In the genomic region with DNA sequence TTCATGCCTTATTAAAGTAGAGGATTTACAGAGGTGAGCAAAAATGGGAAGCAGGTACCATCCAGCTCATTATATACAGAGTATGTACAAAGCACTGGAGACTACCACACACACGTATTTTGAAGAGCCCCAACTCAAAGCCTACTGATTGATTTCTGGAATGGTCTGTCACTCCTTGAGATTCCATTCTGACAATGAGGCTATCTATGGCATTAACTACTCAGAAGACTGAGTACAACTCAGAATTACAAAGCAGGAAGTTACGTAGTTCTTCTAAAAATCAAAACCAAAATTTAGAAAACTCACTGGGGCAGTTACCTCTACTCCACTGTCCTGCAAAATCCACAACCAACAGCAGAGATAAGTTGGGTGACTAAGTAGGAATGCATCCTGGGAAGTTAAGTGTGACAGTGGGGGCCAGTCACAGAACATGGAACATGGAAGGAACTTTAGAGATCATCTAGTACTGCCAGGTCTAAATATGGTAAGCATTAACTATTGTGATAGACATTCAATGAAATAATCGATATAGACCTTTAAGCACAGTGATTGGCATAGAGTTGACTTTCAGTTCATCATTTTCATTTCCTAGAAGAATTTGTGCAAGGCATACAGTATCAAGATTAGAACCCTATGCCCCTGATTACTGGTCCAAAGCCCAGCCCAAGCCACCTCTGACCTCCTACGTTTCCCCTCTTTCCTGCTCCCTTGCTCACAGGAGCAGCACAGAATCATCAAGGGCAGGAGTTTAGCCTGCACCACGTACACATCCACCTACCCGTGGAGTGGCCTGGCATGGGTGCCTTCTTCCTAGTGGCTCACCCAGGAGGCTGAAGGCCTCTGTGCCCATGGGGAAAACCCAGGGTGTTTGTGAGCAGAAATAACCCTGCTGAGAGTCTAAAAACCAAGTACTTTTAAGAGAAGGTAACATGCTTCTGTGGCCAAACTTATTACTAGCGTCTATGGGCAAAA, we compare ENCODE assay signal across 27 cellular contexts.
DNase-seq lines count a peak whose midpoint lies in the region; ATAC-seq and TF ChIP-seq lines count a peak whose summit lies in the region.
"Had no signal": no experiment of that assay in that cellular context is flagged by ENCODE, and none has a peak within 500 bp of the region (broad histone marks: within the 10 kb centered on the region; RNA-seq: fewer than 3 reads in every experiment).

No MANE protein-coding gene starts in this region.

- H3K27ac ChIP-seq in right cardiac atrium (ENCODE audit: low read length), result peak overlapping the region; percentile 86
- H3K27ac ChIP-seq in smooth muscle cell (ENCODE audit: low read depth), result peak overlapping the region; percentile 80
- H3K27ac ChIP-seq: 22Rv1, parathyroid adenoma, right lobe of liver, tibial nerve had no signal

- intact Hi-C loops in activated CD4-positive, alpha-beta T cell treated with anti-CD3 and anti-CD28 coated beads for 36 hours (cut with DNase I, micrococcal nuclease), result no loop called here
- intact Hi-C loops in right cardiac atrium (cut with DNase I), result no loop called here

- H3K4me1 Mint-ChIP-seq in activated CD4-positive, alpha-beta T cell treated with anti-CD3 and anti-CD28 coated beads for 36 hours, result peaks cover 9% of the 10 kb centered on the region
- peaks cover 11% of the 10 kb centered on the region for H3K4me1 Mint-ChIP-seq in activated T-helper 17 cell treated with anti-CD3 and anti-CD28 coated beads, Interleukin-2, amount 50 U/mL, for 72 hours
- H3K4me1 Mint-ChIP-seq in progenitor cell of endocrine pancreas (ENCODE audit: low read depth), result no peaks in the 10 kb centered on the region

- peak overlapping the region; percentile 23 for H3K4me2 ChIP-seq in smooth muscle cell

- H3K27me3 ChIP-seq in right cardiac atrium (ENCODE audit: control insufficient read depth, insufficient read depth), result no peaks in the 10 kb centered on the region
- H3K27me3 ChIP-seq in smooth muscle cell (ENCODE audit: low read depth), result no peaks in the 10 kb centered on the region
- H3K27me3 ChIP-seq: right lobe of liver, tibial nerve had no signal

- H3K4me3 Mint-ChIP-seq in activated CD4-positive, alpha-beta T cell treated with anti-CD3 and anti-CD28 coated beads for 36 hours, result no peak overlapping the region
- no peak overlapping the region for H3K4me3 Mint-ChIP-seq in activated T-helper 17 cell treated with anti-CD3 and anti-CD28 coated beads, Interleukin-2, amount 50 U/mL, for 72 hours
- no peak overlapping the region for H3K4me3 Mint-ChIP-seq in progenitor cell of endocrine pancreas (ENCODE audit: low read depth)
- H3K4me3 Mint-ChIP-seq: nephron progenitor cell; T-helper 1 cell treated with Interleukin-12 subunit alpha and Interleukin-12 subunit beta and Interleukin-4 antibody, amounts not matched to agents 30 μg/mL and 1 μg/mL, for 36 hours had no signal

- no peak overlapping the region for H2AFZ ChIP-seq in smooth muscle cell (ENCODE audit: low read depth)
- H2AFZ ChIP-seq: parathyroid adenoma had no signal

- POLR2A ChIA-PET in activated CD4-positive, alpha-beta T cell treated with anti-CD3 and anti-CD28 coated beads for 36 hours (lab: Charles Lee), result no interaction called here

- no peak overlapping the region for H3K27ac Mint-ChIP-seq in activated CD4-positive, alpha-beta T cell treated with anti-CD3 and anti-CD28 coated beads for 36 hours
- peak overlapping the region; percentile 38 for H3K27ac Mint-ChIP-seq in activated T-helper 17 cell treated with anti-CD3 and anti-CD28 coated beads, Interleukin-2, amount 50 U/mL, for 72 hours
- H3K27ac Mint-ChIP-seq in progenitor cell of endocrine pancreas, result no peak overlapping the region
- H3K27ac Mint-ChIP-seq: nephron progenitor cell; T-helper 1 cell treated with Interleukin-12 subunit alpha and Interleukin-12 subunit beta and Interleukin-4 antibody, amounts not matched to agents 30 μg/mL and 1 μg/mL, for 36 hours had no signal

- no peak for DNase-seq in activated CD4-positive, alpha-beta T cell treated with anti-CD3 and anti-CD28 coated beads for 36 hours
- DNase-seq in activated CD4-positive, alpha-beta T cell treated with anti-CD3 and anti-CD28 coated beads, Interleukin-2, amount 50 U/mL, for 4 hours, result no peak
- DNase-seq in right cardiac atrium (no peak), smooth muscle cell (lab: John Stamatoyannopoulos, UW; ENCODE audit: unreplicated experiment) (no peak), progenitor cell of endocrine pancreas (ENCODE audit: low spot score, unreplicated experiment) (no peak), T1000 (lab: John Stamatoyannopoulos, UW) (no peak), activated T-cell treated with anti-CD3 and anti-CD28 coated beads for 4 hours (no peak)
- DNase-seq: activated CD8-positive, alpha-beta memory T cell treated with anti-CD3 and anti-CD28 coated beads for 24 hours; activated gamma-delta T cell treated with Interleukin-2 at 50 U/mL for 16 hours; C1 segment of cervical spinal cord; dermis blood vessel endothelial cell; foreskin fibroblast; IMR-90; kidney glomerular epithelial cell; NCI-H1417 treated with DMSO at 0.1 percent for 48 hours; NCI-H2029 treated with DMSO at 0.1 percent for 48 hours; NCI-H524 treated with DMSO at 0.1 percent for 48 hours; nephron progenitor cell; right lobe of liver had no signal

- peak overlapping the region; percentile 25 for H3K9ac ChIP-seq in smooth muscle cell (ENCODE audit: low read depth)
- H3K9ac ChIP-seq: parathyroid adenoma had no signal

- H3K4me1 ChIP-seq in right cardiac atrium (ENCODE audit: control insufficient read depth, insufficient read depth, low read length), result no peaks in the 10 kb centered on the region
- H3K4me1 ChIP-seq in smooth muscle cell (ENCODE audit: low read depth), result no peaks in the 10 kb centered on the region
- H3K4me1 ChIP-seq: parathyroid adenoma, right lobe of liver had no signal

- H3K27me3 Mint-ChIP-seq in activated CD4-positive, alpha-beta T cell treated with anti-CD3 and anti-CD28 coated beads for 36 hours, result no peaks in the 10 kb centered on the region
- H3K27me3 Mint-ChIP-seq in activated T-helper 17 cell treated with anti-CD3 and anti-CD28 coated beads, Interleukin-2, amount 50 U/mL, for 72 hours, result no peaks in the 10 kb centered on the region
- no peaks in the 10 kb centered on the region for H3K27me3 Mint-ChIP-seq in progenitor cell of endocrine pancreas

- peaks cover 8% of the 10 kb centered on the region for H3K36me3 Mint-ChIP-seq in activated CD4-positive, alpha-beta T cell treated with anti-CD3 and anti-CD28 coated beads for 36 hours (ENCODE audit: low read depth)
- H3K36me3 Mint-ChIP-seq in activated T-helper 17 cell treated with anti-CD3 and anti-CD28 coated beads, Interleukin-2, amount 50 U/mL, for 72 hours (ENCODE audit: low read depth), result peaks cover 25% of the 10 kb centered on the region
- peaks cover 6% of the 10 kb centered on the region for H3K36me3 Mint-ChIP-seq in progenitor cell of endocrine pancreas (ENCODE audit: insufficient read depth)

- peak; percentile 58 for ATAC-seq in activated CD4-positive, alpha-beta T cell treated with anti-CD3 and anti-CD28 coated beads for 36 hours
- peak; percentile 81 for ATAC-seq in activated T-helper 17 cell treated with anti-CD3 and anti-CD28 coated beads, Interleukin-2, amount 50 U/mL, for 72 hours (replicated peaks)
- ATAC-seq in right cardiac atrium, result peak; percentile 18 to 65
- ATAC-seq: esophagus mucosa, right lobe of liver, SK-N-SH treated with all-trans-retinoic acid at 6 μM for 48 hours had no signal

- WGBS in right cardiac atrium, result 88% methylated on average over 7 of the region's 7 CpGs
- WGBS in smooth muscle cell (ENCODE audit: low lambda C conversion rate), result 83% methylated on average over 7 of the region's 7 CpGs

- H3K36me3 ChIP-seq in smooth muscle cell (ENCODE audit: low read depth), result no peaks in the 10 kb centered on the region
- H3K36me3 ChIP-seq: right lobe of liver had no signal

- TF ChIP-seq CTCF in smooth muscle cell (IDR thresholded peaks at IDR 0.05; ENCODE audit: borderline replicate concordance, insufficient read depth, poor library complexity, severe bottlenecking), result no peak
- TF ChIP-seq CTCF in progenitor cell of endocrine pancreas (IDR thresholded peaks at IDR 0.05; ENCODE audit: unreplicated experiment), result no peak

- H3K79me2 ChIP-seq in smooth muscle cell (ENCODE audit: low read depth), result no peaks in the 10 kb centered on the region
- H3K79me2 ChIP-seq: parathyroid adenoma had no signal

- H3F3A ChIP-seq in smooth muscle cell (ENCODE audit: low read depth), result no peaks in the 10 kb centered on the region

- no peaks in the 10 kb centered on the region for H4K20me1 ChIP-seq in smooth muscle cell (ENCODE audit: low read depth)

- H3K9me3 ChIP-seq in right cardiac atrium (ENCODE audit: control insufficient read depth, low read length) (no peaks in the 10 kb centered on the region), smooth muscle cell (replicated peaks; ENCODE audit: low read depth) (no peaks in the 10 kb centered on the region)
- H3K9me3 ChIP-seq: right lobe of liver, tibial nerve had no signal

- no peaks in the 10 kb centered on the region for H3K9me3 Mint-ChIP-seq in activated CD4-positive, alpha-beta T cell treated with anti-CD3 and anti-CD28 coated beads for 36 hours (ENCODE audit: low read depth)
- no peaks in the 10 kb centered on the region for H3K9me3 Mint-ChIP-seq in activated T-helper 17 cell treated with anti-CD3 and anti-CD28 coated beads, Interleukin-2, amount 50 U/mL, for 72 hours
- H3K9me3 Mint-ChIP-seq in progenitor cell of endocrine pancreas (ENCODE audit: low read depth), result no peaks in the 10 kb centered on the region
- H3K9me3 Mint-ChIP-seq: nephron progenitor cell; T-helper 1 cell treated with Interleukin-12 subunit alpha and Interleukin-12 subunit beta and Interleukin-4 antibody, amounts not matched to agents 30 μg/mL and 1 μg/mL, for 36 hours had no signal

- CTCF ChIA-PET in activated CD4-positive, alpha-beta T cell treated with anti-CD3 and anti-CD28 coated beads for 36 hours (lab: Charles Lee), result no interaction called here

- no peak overlapping the region for H3K4me3 ChIP-seq in right cardiac atrium (ENCODE audit: low read length)
- no peak overlapping the region for H3K4me3 ChIP-seq in smooth muscle cell
- H3K4me3 ChIP-seq: lung, right lobe of liver, tibial nerve had no signal
